ENCODE assay signal across 9 cellular contexts in the genomic region with DNA sequence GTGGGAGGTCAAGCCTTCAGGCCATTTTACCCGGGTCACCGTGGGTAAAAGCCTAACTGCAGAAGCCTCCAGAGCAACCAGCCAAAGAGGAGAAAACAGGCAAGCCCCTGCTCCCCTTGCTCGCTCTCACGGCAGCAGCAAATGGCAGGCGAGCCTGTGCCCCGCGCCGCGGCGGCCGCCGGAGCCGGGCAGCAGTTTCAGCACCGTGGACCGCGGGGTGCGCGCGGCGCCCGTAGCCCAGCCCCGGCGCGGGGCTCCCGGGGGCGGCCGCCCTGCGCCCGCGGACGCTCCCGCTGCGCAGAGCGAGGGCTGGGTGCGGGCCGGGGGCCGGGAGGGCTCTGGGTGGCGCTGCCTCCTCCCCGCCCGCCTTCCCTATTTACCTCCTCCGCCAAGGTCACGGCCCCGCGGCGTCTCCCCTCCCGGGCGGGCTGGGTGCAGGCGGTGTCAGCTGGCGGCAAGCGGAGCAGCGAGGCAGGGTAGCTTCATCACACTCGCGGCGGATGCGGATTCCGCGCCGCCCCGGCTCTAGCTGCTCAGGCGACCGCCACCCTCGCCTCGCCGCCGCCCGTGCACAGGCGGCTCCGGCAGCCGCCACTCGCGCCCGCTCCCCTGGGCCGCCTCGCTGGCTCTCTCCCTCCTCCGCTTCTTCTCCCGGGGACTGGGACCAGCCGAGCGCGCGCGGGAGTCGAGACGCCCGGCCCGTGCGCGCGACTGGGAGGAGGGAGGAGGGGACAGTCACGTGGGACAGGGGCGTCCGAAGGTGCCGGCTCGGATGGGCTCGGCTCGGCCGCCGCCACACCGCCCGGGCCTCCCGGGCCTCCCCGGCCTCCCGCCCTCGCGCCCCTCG. TPM values are rescaled to one million over a fixed set of nuclear protein-coding genes. Genes with fewer than 3 reads are reported as not detected.
A peak's percentile ranks its signal among the peaks of the same experiment; 100 is the strongest.
DNase-seq lines count a peak whose midpoint lies in the region; ATAC-seq and TF ChIP-seq lines count a peak whose summit lies in the region.
"Had no signal": no experiment of that assay in that cellular context is flagged by ENCODE, and none has a peak within 500 bp of the region (broad histone marks: within the 10 kb centered on the region; RNA-seq: fewer than 3 reads in every experiment).

A gene (minus strand): TSS at position 687 of the 847 bp plus-strand sequence.

- peak within 1 kb of the TSS; percentile 9 for H3K4me3 ChIP-seq in HL-60 (replicated peaks; ENCODE audit: insufficient read depth, low read length)
- peak within 1 kb of the TSS; percentile 36 for H3K4me3 ChIP-seq in RWPE2 (ENCODE audit: severe bottlenecking)
- H3K4me3 ChIP-seq in right lobe of liver = peak within 1 kb of the TSS; percentile 12 to 35 (median 14)
- H3K4me3 ChIP-seq in subcutaneous abdominal adipose tissue (ENCODE audit: low read depth in 1 of 5, low read length in 5 of 5) = peak within 1 kb of the TSS; percentile 41 to 72 (median 54)

- no peaks in the 10 kb centered on the region for H3K4me1 ChIP-seq in RWPE2 (ENCODE audit: insufficient read depth, poor library complexity, severe bottlenecking)
- H3K4me1 ChIP-seq in right lobe of liver = no peaks in the 10 kb centered on the region
- peaks cover 0 to 10% (median 7%) of the 10 kb centered on the region in 5 donors for H3K4me1 ChIP-seq in subcutaneous abdominal adipose tissue (ENCODE audit: control insufficient read depth in 5 of 5, insufficient read depth in 5 of 5, low read length in 5 of 5)

- intact Hi-C loops in Calu3 (cut with micrococcal nuclease; ENCODE audit: unreplicated experiment) = no loop called here
- intact Hi-C loops in right lobe of liver (cut with DNase I) = no loop called here

- no peak for TF ChIP-seq CTCF in Calu3 (IDR thresholded peaks at IDR 0.05; ENCODE audit: unreplicated experiment)
- TF ChIP-seq CTCF in GM20000 (IDR thresholded peaks at IDR 0.05; ENCODE audit: extremely low read depth, missing control alignments) = no peak
- TF ChIP-seq CTCF in HL-60 (IDR thresholded peaks at IDR 0.05; ENCODE audit: insufficient read depth, low read length) = no peak
- TF ChIP-seq CTCF in RWPE2 (IDR thresholded peaks at IDR 0.05; ENCODE audit: poor library complexity, severe bottlenecking) = no peak
- no peak for TF ChIP-seq CTCF in right lobe of liver (IDR thresholded peaks at IDR 0.05)

- no TSS peak for BruUV-seq in Calu3 (replicated peaks; lab: Mats Ljungman, UMichigan)

- WGBS in right lobe of liver (ENCODE audit: insufficient coverage, low coverage, low lambda C conversion rate, missing lambda C conversion rate) = 0% methylated on average over 13 of the region's 105 CpGs

- H3K36me3 Mint-ChIP-seq in Calu3 (ENCODE audit: insufficient read depth, unreplicated experiment) = peaks cover 13% of the 10 kb centered on the region

- H3K27me3 ChIP-seq in HL-60 (ENCODE audit: insufficient read depth, poor library complexity, severe bottlenecking) (peaks cover 36% of the 10 kb centered on the region), RWPE2 (ENCODE audit: insufficient read depth, poor library complexity, severe bottlenecking) (peaks cover 10% of the 10 kb centered on the region), right lobe of liver (no peaks in the 10 kb centered on the region), subcutaneous abdominal adipose tissue (ENCODE audit: control insufficient read depth in 5 of 5, insufficient read depth in 4 of 5, low read length in 5 of 5) (peaks cover 0 to 14% (median 6%) of the 10 kb centered on the region in 5 donors)

- peak within 1 kb of the TSS; percentile 67 for H3K4me3 Mint-ChIP-seq in Calu3 (ENCODE audit: low read depth, unreplicated experiment)
- H3K4me3 Mint-ChIP-seq: T-helper 1 cell treated with Interleukin-12 subunit alpha and Interleukin-12 subunit beta and Interleukin-4 antibody, amounts not matched to agents 30 μg/mL and 1 μg/mL, for 36 hours had no signal

- H3K27me3 Mint-ChIP-seq in Calu3 (ENCODE audit: unreplicated experiment) = peaks cover 14% of the 10 kb centered on the region

- no peaks in the 10 kb centered on the region for H3K4me1 Mint-ChIP-seq in Calu3 (ENCODE audit: low read depth, unreplicated experiment)

- H3K9me3 ChIP-seq in RWPE2 (ENCODE audit: severe bottlenecking) (no peaks in the 10 kb centered on the region), right lobe of liver (no peaks in the 10 kb centered on the region), subcutaneous abdominal adipose tissue (ENCODE audit: control insufficient read depth in 5 of 5, low read length in 5 of 5) (peaks cover 0 to 2% (median 0%) of the 10 kb centered on the region in 5 donors)

- DNase-seq in Calu3 (peak; percentile 81), GM20000 (ENCODE audit: low spot score) (peak; percentile 63), HL-60 (ENCODE audit: low read depth in 1 of 2, low spot score in 1 of 2) (no peak), RWPE2 (ENCODE audit: low spot score) (peak; percentile 37), ecto neural progenitor cell (ENCODE audit: low spot score) (peak; percentile 84), right lobe of liver (peak in 2 of 3 donors; percentile 24 to 48), NOMO-1 (lab: John Stamatoyannopoulos, UW; ENCODE audit: unreplicated experiment in 2 of 2) (no peak)

- peak; percentile 79 for ATAC-seq in RWPE2 (ENCODE audit: low read depth)
- peak; percentile 33 to 75 (median 64) for ATAC-seq in right lobe of liver

- no peak within 1 kb of the TSS for H3K9ac ChIP-seq in subcutaneous abdominal adipose tissue (ENCODE audit: low read length in 5 of 5)

- CTCF ChIA-PET in Calu3 (lab: Charles Lee) = interaction anchor here (0.6 to 0.7 kb wide), 3 partner anchors 38 to 491 kb away, joined by 3 to 4 read pairs (median 3); no protein-coding TSS in a partner anchor

- H3K27ac Mint-ChIP-seq in Calu3 (ENCODE audit: unreplicated experiment) = no peak within 1 kb of the TSS
- H3K27ac Mint-ChIP-seq: T-helper 1 cell treated with Interleukin-12 subunit alpha and Interleukin-12 subunit beta and Interleukin-4 antibody, amounts not matched to agents 30 μg/mL and 1 μg/mL, for 36 hours had no signal

- H3K27ac ChIP-seq in HL-60 (replicated peaks) (no peak within 1 kb of the TSS), RWPE2 (ENCODE audit: poor library complexity, severe bottlenecking) (no peak within 1 kb of the TSS), right lobe of liver (no peak within 1 kb of the TSS), subcutaneous abdominal adipose tissue (ENCODE audit: low read depth, low read length) (no peak within 1 kb of the TSS)

- no peaks in the 10 kb centered on the region for H3K36me3 ChIP-seq in RWPE2 (ENCODE audit: low read depth)
- no peaks in the 10 kb centered on the region for H3K36me3 ChIP-seq in right lobe of liver
- H3K36me3 ChIP-seq in subcutaneous abdominal adipose tissue (ENCODE audit: control insufficient read depth in 5 of 5, insufficient read depth in 5 of 5, low read length in 5 of 5) = no peaks in the 10 kb centered on the region

- H3K9me3 Mint-ChIP-seq in Calu3 (ENCODE audit: low read depth, unreplicated experiment) = no peaks in the 10 kb centered on the region
- H3K9me3 Mint-ChIP-seq: T-helper 1 cell treated with Interleukin-12 subunit alpha and Interleukin-12 subunit beta and Interleukin-4 antibody, amounts not matched to agents 30 μg/mL and 1 μg/mL, for 36 hours had no signal

- no peak for TF ChIP-seq POLR2A in right lobe of liver (IDR thresholded peaks at IDR 0.05)

RNA-seq across cellular contexts. Expression of the gene that starts here (rescaled TPM):
- total RNA-seq in Calu3 (2022) = 1.0 and 1.3 TPM in 2 replicates
- not detected for total RNA-seq in right lobe of liver

Comparison
In these comparisons a context has a peak if more than half of its experiments do, and no peak if none do; other contexts are left out.
1. Peak in DNase-seq, ATAC-seq and H3K4me3 ChIP-seq in right lobe of liver; RNA of the gene not detected or under 1 TPM.
2. DNase-seq: peak in Calu3 (single experiment), GM20000 (single experiment), RWPE2 (single experiment) and ecto neural progenitor cell (single experiment); none in HL-60 (0 of 2) and NOMO-1 (0 of 2).
3. Peak in every context shown above with its lines, with median percentiles within 50 percentile points of each other: H3K4me3 ChIP-seq.